ENCODE assay signal across 8 cellular contexts in the genomic region with DNA sequence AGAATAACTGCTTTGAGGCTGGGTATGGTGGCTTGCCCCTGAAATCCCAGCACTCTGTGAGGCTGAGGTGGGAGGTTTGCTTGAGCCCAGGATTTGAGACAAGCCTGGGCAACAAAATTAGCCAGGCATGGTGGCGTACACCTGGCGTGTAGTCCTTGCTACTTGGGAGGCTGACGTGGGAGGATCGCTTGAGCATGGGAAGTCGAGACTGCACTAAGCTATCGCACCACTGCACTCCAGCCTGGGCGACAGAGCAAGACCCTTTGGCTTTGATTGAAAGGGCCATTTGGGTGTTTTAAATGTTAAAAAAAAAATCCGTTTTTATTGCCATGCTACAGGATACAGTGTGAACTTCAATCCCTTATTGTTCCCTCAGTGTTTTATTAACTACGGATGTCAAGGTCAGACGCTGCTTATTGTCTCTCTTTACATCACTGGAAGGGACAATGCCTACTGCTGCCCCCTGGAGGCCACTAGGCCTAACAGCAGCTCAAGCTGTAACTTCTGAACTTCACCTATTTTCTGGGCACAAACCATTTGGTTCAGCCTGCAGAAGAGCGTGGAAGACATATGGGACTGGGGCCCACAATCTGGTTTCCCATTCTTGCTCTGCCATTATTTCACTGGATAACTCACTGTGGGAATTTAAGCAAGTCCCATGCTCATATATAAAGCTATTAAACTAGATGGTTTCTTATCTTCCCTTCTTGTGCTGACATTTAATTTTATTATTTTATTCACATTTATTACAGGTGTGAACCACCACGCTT. TPM values are rescaled to one million over a fixed set of nuclear protein-coding genes. Genes with fewer than 3 reads are reported as not detected.
DNase-seq lines count a peak whose midpoint lies in the region; ATAC-seq, FAIRE-seq and TF ChIP-seq lines count a peak whose summit lies in the region.

No MANE protein-coding gene starts in this region.

- ATAC-seq in GM19397 (IDR thresholded peaks at IDR 0.05; ENCODE audit: unreplicated experiment) (no peak), HG03196 (IDR thresholded peaks at IDR 0.05; ENCODE audit: unreplicated experiment) (no peak)

- H3K4me1 ChIP-seq in astrocyte (ENCODE audit: insufficient read depth, low read length) = no peaks in the 10 kb centered on the region
- peaks cover 8% of the 10 kb centered on the region for H3K4me1 ChIP-seq in hepatocyte (ENCODE audit: insufficient read depth)
- no peaks in the 10 kb centered on the region for H3K4me1 ChIP-seq in small intestine (ENCODE audit: control insufficient read depth in 2 of 2, insufficient read depth in 1 of 2, low read depth in 1 of 2, low read length in 1 of 2)

- peaks cover 13% of the 10 kb centered on the region for H3K27me3 ChIP-seq in astrocyte (ENCODE audit: insufficient read depth, low read length)
- no peaks in the 10 kb centered on the region for H3K27me3 ChIP-seq in hepatocyte
- H3K27me3 ChIP-seq in small intestine (ENCODE audit: control insufficient read depth in 2 of 2, insufficient read depth in 2 of 2, low read length in 2 of 2) = no peaks in the 10 kb centered on the region

- H3K4me3 ChIP-seq in astrocyte (ENCODE audit: insufficient read depth, low read depth, low read length) (no peak overlapping the region), hepatocyte (no peak overlapping the region), small intestine (ENCODE audit: low read depth in 1 of 2, low read length in 2 of 2) (no peak overlapping the region)

- H3K4me2 ChIP-seq in astrocyte (ENCODE audit: low read length) (no peak overlapping the region), hepatocyte (peak overlapping the region; percentile 45)

- H2AFZ ChIP-seq in astrocyte (ENCODE audit: low read depth, low read length) (no peak overlapping the region), hepatocyte (no peak overlapping the region)

- H3K9me3 ChIP-seq in astrocyte (ENCODE audit: insufficient read depth, low read depth, low read length) (no peaks in the 10 kb centered on the region), hepatocyte (ENCODE audit: low read depth) (no peaks in the 10 kb centered on the region), small intestine (ENCODE audit: control insufficient read depth, low read depth) (no peaks in the 10 kb centered on the region)

- no peaks in the 10 kb centered on the region for H3K9me2 ChIP-seq in hepatocyte (replicated peaks; ENCODE audit: insufficient read depth)

- H3K27ac Mint-ChIP-seq in astrocyte (ENCODE audit: unreplicated experiment) = no peak overlapping the region

- H3K4me1 Mint-ChIP-seq in astrocyte (ENCODE audit: low read depth, unreplicated experiment) = no peaks in the 10 kb centered on the region

- no peaks in the 10 kb centered on the region for H3K36me3 ChIP-seq in astrocyte (ENCODE audit: insufficient read depth, low read length)
- H3K36me3 ChIP-seq in hepatocyte (replicated peaks; ENCODE audit: insufficient read depth, low read depth) = no peaks in the 10 kb centered on the region
- no peaks in the 10 kb centered on the region for H3K36me3 ChIP-seq in small intestine (ENCODE audit: control insufficient read depth in 2 of 2, insufficient read depth in 2 of 2, low read length in 2 of 2)

- no peaks in the 10 kb centered on the region for H3K9me3 Mint-ChIP-seq in astrocyte (ENCODE audit: unreplicated experiment)

- H4K20me1 ChIP-seq in astrocyte (ENCODE audit: insufficient read depth, low read length) = no peaks in the 10 kb centered on the region
- no peaks in the 10 kb centered on the region for H4K20me1 ChIP-seq in hepatocyte (ENCODE audit: insufficient read depth, poor library complexity, severe bottlenecking)

- H3K27me3 Mint-ChIP-seq in astrocyte (ENCODE audit: low read depth, unreplicated experiment) = peaks cover 12% of the 10 kb centered on the region

- TF ChIP-seq CTCF in GM12874 (IDR thresholded peaks at IDR 0.05; ENCODE audit: insufficient read depth, low read depth, low read length) (peak; percentile 89), astrocyte (IDR thresholded peaks at IDR 0.05; ENCODE audit: insufficient read depth, low read depth, low read length) (peak; percentile 98), hepatocyte (IDR thresholded peaks at IDR 0.05; ENCODE audit: poor library complexity) (peak; percentile 97)

- no peak overlapping the region for H3K4me3 Mint-ChIP-seq in astrocyte (ENCODE audit: unreplicated experiment)

- H3K9ac ChIP-seq in astrocyte (ENCODE audit: low read length) = no peak overlapping the region

- H3K79me2 ChIP-seq in astrocyte (ENCODE audit: insufficient read depth, low read length) (no peaks in the 10 kb centered on the region), hepatocyte (no peaks in the 10 kb centered on the region)

- H3K36me3 Mint-ChIP-seq in astrocyte (ENCODE audit: low read depth, unreplicated experiment) = no peaks in the 10 kb centered on the region

- WGBS in hepatocyte (ENCODE audit: low lambda C conversion rate, missing lambda C conversion rate) = 58% methylated on average over 12 of the region's 12 CpGs
- WGBS in small intestine, 3 donors = 16 to 44% (median 21%) methylated on average over 12 of the region's 12 CpGs

- H3K27ac ChIP-seq in astrocyte (ENCODE audit: low read depth, low read length) (no peak overlapping the region), hepatocyte (peak overlapping the region; percentile 61), small intestine (ENCODE audit: low read depth in 1 of 2, low read length in 1 of 2) (no peak overlapping the region)

- FAIRE-seq in astrocyte (lab: Jason Lieb, UNC) (peak; percentile 76), small intestine (lab: Jason Lieb, UNC) (no peak)

- DNase-seq in NCI-H1694 (lab: John Stamatoyannopoulos, UW) (peak; percentile 41), T1000 (lab: John Stamatoyannopoulos, UW) (peak; percentile 13), astrocyte (ENCODE audit: low read depth) (peak; percentile 25), hepatocyte (ENCODE audit: low spot score) (peak; percentile 80), small intestine (peak; percentile 86)

RNA-seq across cellular contexts. Expression of a gene that starts 15.3 kb away (rescaled TPM):
- total RNA-seq in astrocyte (68.2 and 69.2 TPM in 2 replicates), hepatocyte (46.6 and 54.0 TPM in 2 replicates)
- polyA plus RNA-seq in hepatocyte (20.4 and 22.7 TPM in 2 replicates), small intestine (10 to 100 TPM; 12.4 to 16.3 (median 14.2) TPM)

Comparison
In these comparisons a context has a peak if more than half of its experiments do, and no peak if none do; other contexts are left out.
1. DNase-seq: peak in every context shown above with its lines; median percentile 86 in small intestine; 80 in hepatocyte; 41 in NCI-H1694; 25 in astrocyte; 13 in T1000.